8 cellular contexts compared by ENCODE assay signal in the genomic region with DNA sequence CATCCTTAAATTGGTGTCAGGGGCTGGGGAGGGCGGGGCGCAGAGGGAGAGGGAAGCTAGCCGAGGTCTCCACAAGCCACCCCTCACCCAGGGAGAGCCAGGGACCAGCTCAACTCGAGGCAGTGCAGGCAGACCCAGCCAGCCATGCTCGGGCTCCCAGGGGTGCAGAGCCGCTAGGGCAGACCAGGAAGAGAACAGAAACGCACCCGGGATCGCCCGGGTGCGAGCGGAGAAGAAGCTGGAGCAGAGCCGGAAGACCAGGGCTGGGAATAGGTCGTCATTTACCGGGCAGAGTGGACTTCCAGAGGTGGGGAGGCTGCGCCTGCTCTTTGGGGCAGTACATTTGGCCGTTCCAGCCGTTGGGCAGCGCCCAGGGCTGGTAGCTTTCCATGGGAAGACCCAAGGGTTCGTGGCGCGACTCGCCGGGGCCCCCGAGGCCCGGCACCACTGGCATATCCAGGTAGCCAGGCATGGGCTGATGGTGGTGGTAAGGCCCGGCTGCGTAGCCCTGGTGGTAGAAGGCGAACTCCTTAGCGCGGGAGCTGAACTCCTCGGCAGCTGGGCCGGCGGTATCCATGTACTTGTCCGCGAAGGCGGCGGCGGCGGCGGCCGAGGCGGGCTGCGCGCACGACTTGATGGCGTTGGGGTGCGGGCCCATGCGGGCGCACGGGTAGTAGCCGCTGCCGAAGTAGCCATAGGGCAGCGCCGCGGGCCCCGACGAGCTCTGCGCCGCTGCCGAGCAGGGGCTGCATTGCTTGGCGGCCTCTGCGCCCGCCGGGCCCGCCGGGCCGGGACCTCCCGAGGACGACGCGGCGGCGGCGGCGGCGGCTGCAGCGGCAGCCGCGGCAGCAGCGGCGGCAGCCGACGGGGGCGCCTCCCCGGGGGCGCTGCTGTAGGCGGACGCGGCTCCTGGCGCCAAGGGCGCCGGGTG. TPM values are rescaled to one million over a fixed set of nuclear protein-coding genes. Genes with fewer than 3 reads are reported as not detected.
DNase-seq lines count a peak whose midpoint lies in the region; ATAC-seq and TF ChIP-seq lines count a peak whose summit lies in the region.

No MANE protein-coding gene starts in this region.

- H4K8ac ChIP-seq in H9 (replicated peaks; ENCODE audit: insufficient read length, low read depth, low read length): no peak overlapping the region

- no peak overlapping the region for H4K91ac ChIP-seq in H9 (ENCODE audit: insufficient read length, low read depth, low read length)

- no peak overlapping the region for H3K56ac ChIP-seq in H9 (ENCODE audit: insufficient read length, low read depth, low read length)

- H3K36me3 ChIP-seq in BJ (ENCODE audit: control insufficient read depth, insufficient read depth, low read length): no peaks in the 10 kb centered on the region
- H3K36me3 ChIP-seq in mucosa of rectum (ENCODE audit: control insufficient read depth in 2 of 2, insufficient read depth in 2 of 2, low read length in 2 of 2): no peaks in the 10 kb centered on the region
- H3K36me3 ChIP-seq in brain microvascular endothelial cell (replicated peaks): no peaks in the 10 kb centered on the region

- ATAC-seq in activated T-cell treated with anti-CD3 and anti-CD28 coated beads, Interleukin-2, amount 50 U/mL, for 72 hours (replicated peaks in 1 of 2): peak in 1 of 2 donors; percentile 18
- ATAC-seq in HG03025 (IDR thresholded peaks at IDR 0.05; ENCODE audit: low FRiP score, unreplicated experiment): no peak

- CTCF ChIA-PET in BJ (lab: Yijun Ruan, JAX): interaction anchor here (0.6 to 4.1 kb wide), 16 partner anchors 8 to 895 kb away, joined by 3 to 23 read pairs (median 3); no protein-coding TSS in a partner anchor

- H2AK5ac ChIP-seq in H9 (ENCODE audit: insufficient read length, low read length): no peak overlapping the region

- no peak overlapping the region for H3T11ph ChIP-seq in H9 (ENCODE audit: low read length)

- H3K23ac ChIP-seq in H9 (ENCODE audit: insufficient read length, low read depth, low read length): no peak overlapping the region

- H4K20me1 ChIP-seq in H9 (ENCODE audit: control insufficient read depth, insufficient read depth, insufficient read length): no peaks in the 10 kb centered on the region

- H3K4me3 Mint-ChIP-seq in H9: peak overlapping the region in 1 of 2 experiments; percentile 45; a peak in 1 of 5 replicates
- peak overlapping the region; percentile 58 to 74 for H3K4me3 Mint-ChIP-seq in activated T-cell treated with anti-CD3 and anti-CD28 coated beads, Interleukin-2, amount 50 U/mL, for 72 hours

- H3K18ac ChIP-seq in H9 (ENCODE audit: insufficient read length, low read depth, low read length): no peak overlapping the region

- TF ChIP-seq CTCF in BJ (IDR thresholded peaks at IDR 0.05; ENCODE audit: insufficient read depth, low read depth, low read length) (no peak), H9 (conservative IDR thresholded peaks at IDR 0.05) (no peak), brain microvascular endothelial cell (IDR thresholded peaks at IDR 0.05; ENCODE audit: low read depth, low read length, missing control alignments) (no peak)

- H2BK12ac ChIP-seq in H9 (ENCODE audit: insufficient read length, low read depth, low read length): no peak overlapping the region

- H3K4me1 ChIP-seq in H9 (ENCODE audit: insufficient read depth, low read length) (no peaks in the 10 kb centered on the region), mucosa of rectum (ENCODE audit: control insufficient read depth in 2 of 2, insufficient read depth in 2 of 2, low read length in 2 of 2) (peaks cover 3 to 26% of the 10 kb centered on the region in 2 donors)

- H3K36me3 Mint-ChIP-seq in H9 (ENCODE audit: insufficient read depth in 1 of 3, low read depth in 3 of 3): peaks cover 0 to 2% (median 0%) of the 10 kb centered on the region in 3 experiments; a peak in 2 of 7 replicates
- H3K36me3 Mint-ChIP-seq in activated T-cell treated with anti-CD3 and anti-CD28 coated beads, Interleukin-2, amount 50 U/mL, for 72 hours (ENCODE audit: insufficient read depth in 2 of 2): no peaks in the 10 kb centered on the region

- H3K9me3 Mint-ChIP-seq in H9: peaks cover 7 to 14% of the 10 kb centered on the region in 2 experiments; a peak in 4 of 5 replicates
- no peaks in the 10 kb centered on the region for H3K9me3 Mint-ChIP-seq in activated T-cell treated with anti-CD3 and anti-CD28 coated beads, Interleukin-2, amount 50 U/mL, for 72 hours

- H3K27ac Mint-ChIP-seq in H9: no peak overlapping the region
- H3K27ac Mint-ChIP-seq in activated T-cell treated with anti-CD3 and anti-CD28 coated beads, Interleukin-2, amount 50 U/mL, for 72 hours: peak overlapping the region; percentile 81

- H2BK120ac ChIP-seq in H9 (ENCODE audit: low read depth, low read length, poor library complexity, severe bottlenecking): no peak overlapping the region

- no peaks in the 10 kb centered on the region for H3K27me3 ChIP-seq in BJ (ENCODE audit: control insufficient read depth, insufficient read depth, low read length)
- H3K27me3 ChIP-seq in H9 (ENCODE audit: insufficient read depth, low read length): peaks cover 85% of the 10 kb centered on the region
- H3K27me3 ChIP-seq in mucosa of rectum (ENCODE audit: control insufficient read depth in 2 of 2, insufficient read depth in 2 of 2, low read length in 2 of 2): peaks cover 5 to 34% of the 10 kb centered on the region in 2 donors
- peaks cover 91% of the 10 kb centered on the region for H3K27me3 ChIP-seq in brain microvascular endothelial cell (replicated peaks)

- no peak overlapping the region for H3K14ac ChIP-seq in H9 (ENCODE audit: insufficient read depth, low read length)

- no peak overlapping the region for H3K4me2 ChIP-seq in H9 (ENCODE audit: insufficient read depth, insufficient read length, low read length)

- no peak overlapping the region for H2AFZ ChIP-seq in H9 (ENCODE audit: low read length)

- H3K4ac ChIP-seq in H9 (ENCODE audit: low read depth, low read length): no peak overlapping the region

- H2BK20ac ChIP-seq in H9 (ENCODE audit: low read depth, low read length, poor library complexity, severe bottlenecking): no peak overlapping the region

- H2BK5ac ChIP-seq in H9 (ENCODE audit: insufficient read length, low read length): no peak overlapping the region

- H3K79me1 ChIP-seq in H9 (ENCODE audit: insufficient read depth, low read depth, low read length, poor library complexity, severe bottlenecking): no peaks in the 10 kb centered on the region

- H4K5ac ChIP-seq in H9 (ENCODE audit: insufficient read length, low read depth, low read length): no peak overlapping the region

- WGBS in H9 (ENCODE audit: extremely low coverage, insufficient read length, low lambda C conversion rate): no CpG with 5 or more reads among the region's 93 CpGs

- H3K9ac ChIP-seq in H9 (ENCODE audit: extremely low read depth, insufficient read length, low read length) (no peak overlapping the region), mucosa of rectum (ENCODE audit: low read depth in 1 of 2, low read length in 2 of 2) (peak overlapping the region; percentile 90 to 98)

- H3K79me2 ChIP-seq in H9 (ENCODE audit: insufficient read depth, low read length): no peaks in the 10 kb centered on the region

- DNase-seq in BJ (ENCODE audit: low read depth) (no peak), H9 (peak; percentile 55), UCSD-AML1 (lab: John Stamatoyannopoulos, UW; ENCODE audit: unreplicated experiment) (no peak), brain microvascular endothelial cell (no peak), DMS153 treated with DMSO at 0.1 percent for 48 hours (lab: John Stamatoyannopoulos, UW; ENCODE audit: unreplicated experiment) (no peak)
- DNase-seq in activated T-cell treated with anti-CD3 and anti-CD28 coated beads, Interleukin-2, amount 50 U/mL, for 72 hours: no peak

- H3K27me3 Mint-ChIP-seq in H9 (ENCODE audit: low read depth): peaks cover 95% of the 10 kb centered on the region
- peaks cover 86% of the 10 kb centered on the region for H3K27me3 Mint-ChIP-seq in activated T-cell treated with anti-CD3 and anti-CD28 coated beads, Interleukin-2, amount 50 U/mL, for 72 hours (ENCODE audit: low read depth)

- H3K4me3 ChIP-seq in BJ (ENCODE audit: low read depth, low read length): peak overlapping the region; percentile 55
- peak overlapping the region; percentile 79 to 89 for H3K4me3 ChIP-seq in mucosa of rectum (ENCODE audit: low read length in 2 of 2)
- no peak overlapping the region for H3K4me3 ChIP-seq in brain microvascular endothelial cell (ENCODE audit: low read depth, low read length)

- in situ Hi-C loops in brain microvascular endothelial cell (cut with HindIII; ENCODE audit: low pct_ligation_motif_present, low sequenced_read_pairs): no loop called here

- H3K9me3 ChIP-seq in H9 (ENCODE audit: control insufficient read depth, low read depth, low read length) (no peaks in the 10 kb centered on the region), mucosa of rectum (ENCODE audit: control insufficient read depth in 2 of 2, low read length in 2 of 2) (peaks cover 0 to 2% of the 10 kb centered on the region in 2 donors)

- no peaks in the 10 kb centered on the region for H3K23me2 ChIP-seq in H9 (ENCODE audit: insufficient read length, low read depth, low read length, poor library complexity, severe bottlenecking)

- no peak overlapping the region for H2BK15ac ChIP-seq in H9 (ENCODE audit: low read depth, low read length)

- no peak overlapping the region for H3K27ac ChIP-seq in H9 (ENCODE audit: insufficient read length, low read depth, low read length)
- H3K27ac ChIP-seq in mucosa of rectum (ENCODE audit: low read depth in 2 of 2, low read length in 2 of 2): peak overlapping the region; percentile 82 to 86
- H3K27ac ChIP-seq in brain microvascular endothelial cell: no peak overlapping the region

- POLR2A ChIA-PET in BJ (lab: Charles Lee): interaction anchor here (0.6 to 1.1 kb wide), 4 partner anchors 24 to 738 kb away, joined by 3 to 5 read pairs (median 4); no protein-coding TSS in a partner anchor

- H3K4me1 Mint-ChIP-seq in H9: peaks cover 2 to 16% of the 10 kb centered on the region in 2 experiments; a peak in 3 of 4 replicates
- H3K4me1 Mint-ChIP-seq in activated T-cell treated with anti-CD3 and anti-CD28 coated beads, Interleukin-2, amount 50 U/mL, for 72 hours (ENCODE audit: low read depth): peaks cover 34% of the 10 kb centered on the region

RNA-seq across cellular contexts. Expression of a gene that starts 0.8 kb away (rescaled TPM):
- 4.6 and 9.2 TPM in 2 replicates for polyA plus RNA-seq in BJ (2011; rRNA removed)
- 4.9 and 5.7 TPM in 2 replicates for polyA minus RNA-seq in BJ (2011; rRNA and poly(A)+ RNA removed)
- not detected in 2 replicates for total RNA-seq in H9 (2021)
- total RNA-seq in activated T-cell treated with anti-CD3 and anti-CD28 coated beads, Interleukin-2, amount 50 U/mL, for 72 hours: not detected

RNA-seq across cellular contexts. Expression of a gene that starts 14.1 kb away (rescaled TPM):
- polyA plus RNA-seq in BJ (2011; rRNA removed): 27.7 and 34.0 TPM in 2 replicates
- 8.4 and 15.0 TPM in 2 replicates for polyA minus RNA-seq in BJ (2011; rRNA and poly(A)+ RNA removed)
- total RNA-seq in H9 (2021): not detected in 2 replicates
- under 1 TPM; 0.09 to 0.14 TPM for total RNA-seq in activated T-cell treated with anti-CD3 and anti-CD28 coated beads, Interleukin-2, amount 50 U/mL, for 72 hours

RNA-seq across cellular contexts. Expression of a gene that starts 25.0 kb away (rescaled TPM):
- 54.7 and 59.6 TPM in 2 replicates for polyA plus RNA-seq in BJ (2011; rRNA removed)
- 32.3 and 43.4 TPM in 2 replicates for polyA minus RNA-seq in BJ (2011; rRNA and poly(A)+ RNA removed)
- total RNA-seq in H9 (2021): not detected in 2 replicates
- total RNA-seq in activated T-cell treated with anti-CD3 and anti-CD28 coated beads, Interleukin-2, amount 50 U/mL, for 72 hours: under 1 TPM; 0.19 to 0.26 TPM

RNA-seq across cellular contexts. Expression of a gene that starts 33.8 kb away (rescaled TPM):
- polyA plus RNA-seq in BJ (2011; rRNA removed): 12.6 and 15.0 TPM in 2 replicates
- polyA minus RNA-seq in BJ (2011; rRNA and poly(A)+ RNA removed): 1.4 and 3.4 TPM in 2 replicates
- not detected in 2 replicates for total RNA-seq in H9 (2021)
- total RNA-seq in activated T-cell treated with anti-CD3 and anti-CD28 coated beads, Interleukin-2, amount 50 U/mL, for 72 hours: not detected

RNA-seq across cellular contexts. Expression of a gene that starts 42.7 kb away (rescaled TPM):
- polyA plus RNA-seq in BJ (2011; rRNA removed): 3.8 and 4.4 TPM in 2 replicates
- polyA minus RNA-seq in BJ (2011; rRNA and poly(A)+ RNA removed): 1.4 and 2.3 TPM in 2 replicates
- not detected in 2 replicates for total RNA-seq in H9 (2021)
- not detected for total RNA-seq in activated T-cell treated with anti-CD3 and anti-CD28 coated beads, Interleukin-2, amount 50 U/mL, for 72 hours

Comparison
In these comparisons a context has a peak if more than half of its experiments do, and no peak if none do; other contexts are left out.
1. H3K27ac ChIP-seq: peak in mucosa of rectum (2 of 2); none in H9 (single experiment) and brain microvascular endothelial cell (single experiment).